Comparison of ENCODE assay signal across 9 cellular contexts in genomic region chr7:75888464-75889222, GRCh38. TPM values are rescaled to one million over a fixed set of nuclear protein-coding genes. Genes with fewer than 3 reads are reported as not detected.
DNase-seq lines count a peak whose midpoint lies in the region; ATAC-seq and TF ChIP-seq lines count a peak whose summit lies in the region.
"Had no signal": no experiment of that assay in that cellular context is flagged by ENCODE, and none has a peak within 500 bp of the region (broad histone marks: within the 10 kb centered on the region; RNA-seq: fewer than 3 reads in every experiment).

No MANE protein-coding gene starts in this region.

- peaks cover 9% of the 10 kb centered on the region for H3K4me1 Mint-ChIP-seq in activated CD4-positive, alpha-beta memory T cell treated with anti-CD3 and anti-CD28 coated beads for 36 hours (ENCODE audit: low read depth)

- no peak overlapping the region for H3K4me3 ChIP-seq in LNCaP clone FGC (ENCODE audit: low read depth, low read length)
- no peak overlapping the region for H3K4me3 ChIP-seq in left lung

- POLR2A ChIA-PET in activated CD4-positive, alpha-beta memory T cell treated with anti-CD3 and anti-CD28 coated beads for 36 hours (lab: Charles Lee) = no interaction called here

- peaks cover 25% of the 10 kb centered on the region for H3K36me3 Mint-ChIP-seq in activated CD4-positive, alpha-beta memory T cell treated with anti-CD3 and anti-CD28 coated beads for 36 hours

- H3K27me3 ChIP-seq in left lung = no peaks in the 10 kb centered on the region

- H3K9me3 ChIP-seq in left lung = no peaks in the 10 kb centered on the region

- intact Hi-C loops in left lung (cut with DNase I) = loop anchor here in 1 of 2 donors (10.0 kb wide), 1 partner anchor 106 kb away; the partner anchor contains the start of gene TMEM120A
- intact Hi-C loops in activated CD4-positive, alpha-beta memory T cell treated with anti-CD3 and anti-CD28 coated beads for 36 hours (cut with micrococcal nuclease) = loop anchor here (10.0 kb wide), 1 partner anchor 246 kb away; no protein-coding TSS in a partner anchor

- ATAC-seq in left lung (peak; percentile 28), HG03460 (IDR thresholded peaks at IDR 0.05; ENCODE audit: unreplicated experiment) (no peak)

- DNase-seq in LNCaP clone FGC (ENCODE audit: low read depth) (peak; percentile 35), astrocyte of the hippocampus (ENCODE audit: low read depth, low spot score) (peak; percentile 33), left lung (peak in 1 of 2 donors; percentile 52), superior temporal gyrus (ENCODE audit: extremely low spot score) (peak; percentile 86), OCI-M1 (lab: John Stamatoyannopoulos, UW) (no peak)
- DNase-seq in activated CD4-positive, alpha-beta memory T cell treated with anti-CD3 and anti-CD28 coated beads for 36 hours = no peak
- DNase-seq: NCI-H2081 had no signal

- no peak overlapping the region for H3K27ac Mint-ChIP-seq in activated CD4-positive, alpha-beta memory T cell treated with anti-CD3 and anti-CD28 coated beads for 36 hours
- H3K27ac Mint-ChIP-seq: activated T-helper 2 cell treated with anti-CD3 and anti-CD28 coated beads, Interferon-gamma antibody, Interleukin-2, Interleukin-4, amounts not matched to agents 10 μg/mL and 5 μg/mL and 100 μg/mL, durations not matched to agents 14 hours and 24 hours and 36 hours had no signal

- no peak overlapping the region for H3K4me3 Mint-ChIP-seq in activated CD4-positive, alpha-beta memory T cell treated with anti-CD3 and anti-CD28 coated beads for 36 hours

- CTCF ChIA-PET in activated CD4-positive, alpha-beta memory T cell treated with anti-CD3 and anti-CD28 coated beads for 36 hours (lab: Charles Lee) = no interaction called here

- TF ChIP-seq CTCF in LNCaP clone FGC (IDR thresholded peaks at IDR 0.05; ENCODE audit: control insufficient read depth, extremely low read depth, insufficient read depth) (peak; percentile 25; the same call in 1 of the 2 replicates), left lung (IDR thresholded peaks at IDR 0.05) (no peak)

- no peaks in the 10 kb centered on the region for H3K27me3 Mint-ChIP-seq in activated CD4-positive, alpha-beta memory T cell treated with anti-CD3 and anti-CD28 coated beads for 36 hours

- H3K4me1 ChIP-seq in left lung = peaks cover 11 to 14% of the 10 kb centered on the region in 2 donors

- no peaks in the 10 kb centered on the region for H3K9me3 Mint-ChIP-seq in activated CD4-positive, alpha-beta memory T cell treated with anti-CD3 and anti-CD28 coated beads for 36 hours
- H3K9me3 Mint-ChIP-seq: activated T-helper 2 cell treated with anti-CD3 and anti-CD28 coated beads, Interferon-gamma antibody, Interleukin-2, Interleukin-4, amounts not matched to agents 10 μg/mL and 5 μg/mL and 100 μg/mL, durations not matched to agents 14 hours and 24 hours and 36 hours had no signal

- peaks cover 0 to 55% of the 10 kb centered on the region in 2 donors for H3K36me3 ChIP-seq in left lung

- H3K27ac ChIP-seq in left lung = no peak overlapping the region

RNA-seq across cellular contexts. Expression of gene RHBDD2, which starts 9.8 kb away (rescaled TPM):
- 10 to 100 TPM; 62.4 to 69.0 TPM for total RNA-seq in left lung
- total RNA-seq in activated CD4-positive, alpha-beta memory T cell treated with anti-CD3 and anti-CD28 coated beads for 36 hours = 10 to 100 TPM; 30.1 to 31.9 TPM

RNA-seq across cellular contexts. Expression of gene POR, which starts 26.3 kb away (rescaled TPM):
- 100 to 1,000 TPM; 206 to 210 TPM for total RNA-seq in left lung
- total RNA-seq in activated CD4-positive, alpha-beta memory T cell treated with anti-CD3 and anti-CD28 coated beads for 36 hours = 10 to 100 TPM; 28.9 to 35.2 TPM

Comparison
In these comparisons a context has a peak if more than half of its experiments do, and no peak if none do; other contexts are left out.
1. DNase-seq: peak in LNCaP clone FGC (single experiment), astrocyte of the hippocampus (single experiment) and superior temporal gyrus (single experiment); none in OCI-M1 (single experiment) and activated CD4-positive, alpha-beta memory T cell treated with anti-CD3 and anti-CD28 coated beads for 36 hours (single experiment).
2. RNA of gene POR, which starts 26.3 kb away (total RNA-seq): 206 to 210 TPM in left lung; 28.9 to 35.2 TPM in activated CD4-positive, alpha-beta memory T cell treated with anti-CD3 and anti-CD28 coated beads for 36 hours; every median in the first group is over 4 times any median in the second.